1 cellular context compared by ENCODE assay signal in the genomic region with DNA sequence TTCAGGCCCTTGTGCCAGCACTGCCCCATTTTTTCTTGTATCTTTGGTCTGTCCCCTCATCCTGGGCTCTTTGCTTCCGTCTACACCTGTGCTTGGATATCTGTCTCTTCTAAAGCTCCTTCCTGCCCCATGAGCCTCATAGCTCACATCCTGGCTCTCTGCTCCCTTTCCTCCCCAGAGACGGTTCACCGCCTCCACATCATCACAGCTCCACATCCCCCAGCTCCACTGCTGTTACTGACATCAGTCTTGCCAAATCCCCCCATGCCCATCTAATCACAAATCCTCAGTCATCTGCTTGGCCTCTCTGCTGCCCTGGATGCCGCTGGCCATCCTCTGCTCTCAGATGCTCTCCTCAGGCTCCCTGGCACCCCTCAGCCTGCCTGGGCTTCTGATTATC.
TF ChIP-seq lines count a peak whose summit lies in the region.

No MANE protein-coding gene starts in this region.

TF ChIP-seq in H1, 55 proteins besides CTCF, POLR2A, EP300 and RAD21 (continued from another document):
- TF ChIP-seq, protein P1, sequence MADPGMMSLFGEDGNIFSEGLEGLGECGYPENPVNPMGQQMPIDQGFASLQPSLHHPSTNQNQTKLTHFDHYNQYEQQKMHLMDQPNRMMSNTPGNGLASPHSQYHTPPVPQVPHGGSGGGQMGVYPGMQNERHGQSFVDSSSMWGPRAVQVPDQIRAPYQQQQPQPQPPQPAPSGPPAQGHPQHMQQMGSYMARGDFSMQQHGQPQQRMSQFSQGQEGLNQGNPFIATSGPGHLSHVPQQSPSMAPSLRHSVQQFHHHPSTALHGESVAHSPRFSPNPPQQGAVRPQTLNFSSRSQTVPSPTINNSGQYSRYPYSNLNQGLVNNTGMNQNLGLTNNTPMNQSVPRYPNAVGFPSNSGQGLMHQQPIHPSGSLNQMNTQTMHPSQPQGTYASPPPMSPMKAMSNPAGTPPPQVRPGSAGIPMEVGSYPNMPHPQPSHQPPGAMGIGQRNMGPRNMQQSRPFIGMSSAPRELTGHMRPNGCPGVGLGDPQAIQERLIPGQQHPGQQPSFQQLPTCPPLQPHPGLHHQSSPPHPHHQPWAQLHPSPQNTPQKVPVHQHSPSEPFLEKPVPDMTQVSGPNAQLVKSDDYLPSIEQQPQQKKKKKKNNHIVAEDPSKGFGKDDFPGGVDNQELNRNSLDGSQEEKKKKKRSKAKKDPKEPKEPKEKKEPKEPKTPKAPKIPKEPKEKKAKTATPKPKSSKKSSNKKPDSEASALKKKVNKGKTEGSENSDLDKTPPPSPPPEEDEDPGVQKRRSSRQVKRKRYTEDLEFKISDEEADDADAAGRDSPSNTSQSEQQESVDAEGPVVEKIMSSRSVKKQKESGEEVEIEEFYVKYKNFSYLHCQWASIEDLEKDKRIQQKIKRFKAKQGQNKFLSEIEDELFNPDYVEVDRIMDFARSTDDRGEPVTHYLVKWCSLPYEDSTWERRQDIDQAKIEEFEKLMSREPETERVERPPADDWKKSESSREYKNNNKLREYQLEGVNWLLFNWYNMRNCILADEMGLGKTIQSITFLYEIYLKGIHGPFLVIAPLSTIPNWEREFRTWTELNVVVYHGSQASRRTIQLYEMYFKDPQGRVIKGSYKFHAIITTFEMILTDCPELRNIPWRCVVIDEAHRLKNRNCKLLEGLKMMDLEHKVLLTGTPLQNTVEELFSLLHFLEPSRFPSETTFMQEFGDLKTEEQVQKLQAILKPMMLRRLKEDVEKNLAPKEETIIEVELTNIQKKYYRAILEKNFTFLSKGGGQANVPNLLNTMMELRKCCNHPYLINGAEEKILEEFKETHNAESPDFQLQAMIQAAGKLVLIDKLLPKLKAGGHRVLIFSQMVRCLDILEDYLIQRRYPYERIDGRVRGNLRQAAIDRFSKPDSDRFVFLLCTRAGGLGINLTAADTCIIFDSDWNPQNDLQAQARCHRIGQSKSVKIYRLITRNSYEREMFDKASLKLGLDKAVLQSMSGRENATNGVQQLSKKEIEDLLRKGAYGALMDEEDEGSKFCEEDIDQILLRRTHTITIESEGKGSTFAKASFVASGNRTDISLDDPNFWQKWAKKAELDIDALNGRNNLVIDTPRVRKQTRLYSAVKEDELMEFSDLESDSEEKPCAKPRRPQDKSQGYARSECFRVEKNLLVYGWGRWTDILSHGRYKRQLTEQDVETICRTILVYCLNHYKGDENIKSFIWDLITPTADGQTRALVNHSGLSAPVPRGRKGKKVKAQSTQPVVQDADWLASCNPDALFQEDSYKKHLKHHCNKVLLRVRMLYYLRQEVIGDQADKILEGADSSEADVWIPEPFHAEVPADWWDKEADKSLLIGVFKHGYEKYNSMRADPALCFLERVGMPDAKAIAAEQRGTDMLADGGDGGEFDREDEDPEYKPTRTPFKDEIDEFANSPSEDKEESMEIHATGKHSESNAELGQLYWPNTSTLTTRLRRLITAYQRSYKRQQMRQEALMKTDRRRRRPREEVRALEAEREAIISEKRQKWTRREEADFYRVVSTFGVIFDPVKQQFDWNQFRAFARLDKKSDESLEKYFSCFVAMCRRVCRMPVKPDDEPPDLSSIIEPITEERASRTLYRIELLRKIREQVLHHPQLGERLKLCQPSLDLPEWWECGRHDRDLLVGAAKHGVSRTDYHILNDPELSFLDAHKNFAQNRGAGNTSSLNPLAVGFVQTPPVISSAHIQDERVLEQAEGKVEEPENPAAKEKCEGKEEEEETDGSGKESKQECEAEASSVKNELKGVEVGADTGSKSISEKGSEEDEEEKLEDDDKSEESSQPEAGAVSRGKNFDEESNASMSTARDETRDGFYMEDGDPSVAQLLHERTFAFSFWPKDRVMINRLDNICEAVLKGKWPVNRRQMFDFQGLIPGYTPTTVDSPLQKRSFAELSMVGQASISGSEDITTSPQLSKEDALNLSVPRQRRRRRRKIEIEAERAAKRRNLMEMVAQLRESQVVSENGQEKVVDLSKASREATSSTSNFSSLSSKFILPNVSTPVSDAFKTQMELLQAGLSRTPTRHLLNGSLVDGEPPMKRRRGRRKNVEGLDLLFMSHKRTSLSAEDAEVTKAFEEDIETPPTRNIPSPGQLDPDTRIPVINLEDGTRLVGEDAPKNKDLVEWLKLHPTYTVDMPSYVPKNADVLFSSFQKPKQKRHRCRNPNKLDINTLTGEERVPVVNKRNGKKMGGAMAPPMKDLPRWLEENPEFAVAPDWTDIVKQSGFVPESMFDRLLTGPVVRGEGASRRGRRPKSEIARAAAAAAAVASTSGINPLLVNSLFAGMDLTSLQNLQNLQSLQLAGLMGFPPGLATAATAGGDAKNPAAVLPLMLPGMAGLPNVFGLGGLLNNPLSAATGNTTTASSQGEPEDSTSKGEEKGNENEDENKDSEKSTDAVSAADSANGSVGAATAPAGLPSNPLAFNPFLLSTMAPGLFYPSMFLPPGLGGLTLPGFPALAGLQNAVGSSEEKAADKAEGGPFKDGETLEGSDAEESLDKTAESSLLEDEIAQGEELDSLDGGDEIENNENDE (IDR thresholded peaks at IDR 0.05; ENCODE audit: insufficient replicate concordance, low read length): no peak
- TF ChIP-seq SRF (IDR thresholded peaks at IDR 0.05; ENCODE audit: low read depth, low read length): no peak
- TF ChIP-seq, protein P2, sequence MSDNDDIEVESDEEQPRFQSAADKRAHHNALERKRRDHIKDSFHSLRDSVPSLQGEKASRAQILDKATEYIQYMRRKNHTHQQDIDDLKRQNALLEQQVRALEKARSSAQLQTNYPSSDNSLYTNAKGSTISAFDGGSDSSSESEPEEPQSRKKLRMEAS (IDR thresholded peaks at IDR 0.05): no peak
- TF ChIP-seq, protein P3, sequence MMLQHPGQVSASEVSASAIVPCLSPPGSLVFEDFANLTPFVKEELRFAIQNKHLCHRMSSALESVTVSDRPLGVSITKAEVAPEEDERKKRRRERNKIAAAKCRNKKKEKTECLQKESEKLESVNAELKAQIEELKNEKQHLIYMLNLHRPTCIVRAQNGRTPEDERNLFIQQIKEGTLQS (IDR thresholded peaks at IDR 0.05; ENCODE audit: insufficient read depth, low read depth, low read length): no peak
TF ChIP-seq in H1: peak in this region for 0.
